Comparison of ENCODE assay signal across 17 cellular contexts in genomic region chr1:183995322-183996035, GRCh38. TPM values are rescaled to one million over a fixed set of nuclear protein-coding genes. Genes with fewer than 3 reads are reported as not detected.
A peak's percentile ranks its signal among the peaks of the same experiment; 100 is the strongest.
DNase-seq lines count a peak whose midpoint lies in the region; ATAC-seq and TF ChIP-seq lines count a peak whose summit lies in the region.
"Had no signal": no experiment of that assay in that cellular context is flagged by ENCODE, and none has a peak within 500 bp of the region (broad histone marks: within the 10 kb centered on the region; RNA-seq: fewer than 3 reads in every experiment).

No MANE protein-coding gene starts in this region.

- H3K4me3 ChIP-seq in right atrium auricular region (no peak overlapping the region), upper lobe of left lung (no peak overlapping the region), vagina (no peak overlapping the region), MM.1S (ENCODE audit: low read length) (no peak overlapping the region)
- H3K4me3 ChIP-seq: esophagus muscularis mucosa had no signal

- H2AFZ ChIP-seq in MM.1S (ENCODE audit: low read length): no peak overlapping the region

- 56 to 61% methylated on average over 9 of the region's 9 CpGs for WGBS in upper lobe of left lung, 2 donors

- no peaks in the 10 kb centered on the region for H4K20me1 ChIP-seq in MM.1S (ENCODE audit: insufficient read depth, low read length)

- H3K9me2 ChIP-seq in MM.1S (replicated peaks; ENCODE audit: insufficient read depth, low read length): peaks cover 3% of the 10 kb centered on the region; the same call in 1 of the 2 replicates
- H3K9me2 ChIP-seq: SK-N-SH had no signal

- H3K79me2 ChIP-seq in MM.1S (ENCODE audit: low read length): no peaks in the 10 kb centered on the region

- H3K27ac ChIP-seq in right atrium auricular region (peak overlapping the region in 1 of 2 donors; percentile 34), upper lobe of left lung (no peak overlapping the region), vagina (no peak overlapping the region), MM.1S (ENCODE audit: low read length) (no peak overlapping the region)
- H3K27ac ChIP-seq: C4-2B, esophagus muscularis mucosa had no signal

- ATAC-seq in Right ventricle myocardium superior (ENCODE audit: poor library complexity) (peak; percentile 71), upper lobe of left lung (ENCODE audit: low FRiP score in 2 of 2) (peak in 1 of 2 donors; percentile 48)
- ATAC-seq: activated naive CD8-positive, alpha-beta T cell treated with anti-CD3 and anti-CD28 coated beads, Interleukin-2, amount 50 U/mL, for 24 hours had no signal

- DNase-seq in Right ventricle myocardium superior (peak; percentile 63), right atrium auricular region (ENCODE audit: low spot score) (no peak), fibroblast of gingiva (ENCODE audit: low read depth) (peak; percentile 14), islet precursor cell (peak; percentile 67), upper lobe of left lung (peak; percentile 35 to 58), vagina (ENCODE audit: extremely low spot score in 2 of 2) (no peak), MM.1S (no peak)
- DNase-seq in activated CD8-positive, alpha-beta memory T cell treated with anti-CD3 and anti-CD28 coated beads for 24 hours: no peak
- DNase-seq: activated CD4-positive, alpha-beta T cell treated with anti-CD3 and anti-CD28 coated beads, Interleukin-2, amount 50 U/mL, for 48 hours; activated naive CD8-positive, alpha-beta T cell treated with anti-CD3 and anti-CD28 coated beads, Interleukin-2, amount 50 U/mL, for 24 hours; DMS79; midbrain; NCI-H446 treated with DMSO at 0.1 percent for 48 hours; SK-N-SH; stimulated activated CD4-positive, alpha-beta T cell treated with anti-CD3 and anti-CD28 coated beads, Interleukin-12 subunit alpha, Interleukin-12 subunit beta, amount 100 ng/mL, for 4 hours had no signal

- H3K9me3 ChIP-seq in right atrium auricular region (no peaks in the 10 kb centered on the region), upper lobe of left lung (no peaks in the 10 kb centered on the region), vagina (no peaks in the 10 kb centered on the region), MM.1S (replicated peaks; ENCODE audit: insufficient read depth, low read length) (no peaks in the 10 kb centered on the region)
- H3K9me3 ChIP-seq: esophagus muscularis mucosa, SK-N-SH had no signal

- intact Hi-C loops in Right ventricle myocardium superior (cut with DNase I) (no loop called here), vagina (cut with DNase I) (no loop called here)

- H3K4me1 ChIP-seq in right atrium auricular region (peaks cover 0 to 16% of the 10 kb centered on the region in 2 donors), upper lobe of left lung (peaks cover 0 to 8% (median 4%) of the 10 kb centered on the region in 4 donors), vagina (no peaks in the 10 kb centered on the region), MM.1S (ENCODE audit: low read length) (no peaks in the 10 kb centered on the region)

- no peaks in the 10 kb centered on the region for H3K36me3 ChIP-seq in right atrium auricular region
- H3K36me3 ChIP-seq in upper lobe of left lung: no peaks in the 10 kb centered on the region
- no peaks in the 10 kb centered on the region for H3K36me3 ChIP-seq in vagina
- no peaks in the 10 kb centered on the region for H3K36me3 ChIP-seq in MM.1S (replicated peaks; ENCODE audit: insufficient read depth, low read length)
- H3K36me3 ChIP-seq: esophagus muscularis mucosa had no signal

- H3K27me3 ChIP-seq in right atrium auricular region (no peaks in the 10 kb centered on the region), upper lobe of left lung (no peaks in the 10 kb centered on the region), vagina (no peaks in the 10 kb centered on the region), MM.1S (replicated peaks; ENCODE audit: insufficient read depth, low read length) (no peaks in the 10 kb centered on the region)
- H3K27me3 ChIP-seq: esophagus muscularis mucosa had no signal

- TF ChIP-seq EP300 in upper lobe of left lung (IDR thresholded peaks at IDR 0.05): no peak

- H3F3A ChIP-seq in MM.1S (ENCODE audit: insufficient read depth, low read length): no peaks in the 10 kb centered on the region

- no peak overlapping the region for H3K9ac ChIP-seq in MM.1S (ENCODE audit: low read length)
- H3K9ac ChIP-seq: SK-N-SH had no signal

- TF ChIP-seq POLR2A in upper lobe of left lung (IDR thresholded peaks at IDR 0.05) (no peak), vagina (IDR thresholded peaks at IDR 0.05) (no peak)

- TF ChIP-seq CTCF in right atrium auricular region (IDR thresholded peaks at IDR 0.05): no peak
- no peak for TF ChIP-seq CTCF in upper lobe of left lung (IDR thresholded peaks at IDR 0.05)
- no peak for TF ChIP-seq CTCF in vagina (IDR thresholded peaks at IDR 0.05)
- no peak for TF ChIP-seq CTCF in MM.1S (IDR thresholded peaks at IDR 0.05; ENCODE audit: low read length)

- no peak overlapping the region for H3K4me2 ChIP-seq in MM.1S (ENCODE audit: low read depth, low read length)
- H3K4me2 ChIP-seq: SK-N-SH had no signal

RNA-seq across cellular contexts. Expression of gene COLGALT2, which starts 42.0 kb away (rescaled TPM):
- total RNA-seq in Right ventricle myocardium superior: 2.8 TPM
- total RNA-seq in right atrium auricular region: 1 to 10 TPM; 4.2 to 4.9 TPM
- total RNA-seq in upper lobe of left lung: 1 to 10 TPM; 1.0 to 4.1 (median 2.9) TPM
- 2.2 TPM for total RNA-seq in vagina

RNA-seq across cellular contexts. Expression of gene TSEN15, which starts 56.1 kb away (rescaled TPM):
- total RNA-seq in Right ventricle myocardium superior (25.0 TPM), right atrium auricular region (10 to 100 TPM; 18.2 to 42.8 TPM), upper lobe of left lung (10 to 100 TPM; 25.0 to 39.9 (median 27.3) TPM), vagina (18.4 TPM)

Comparison
In these comparisons a context has a peak if more than half of its experiments do, and no peak if none do; other contexts are left out.
1. DNase-seq: peak in Right ventricle myocardium superior (single experiment), fibroblast of gingiva (single experiment), islet precursor cell (single experiment) and upper lobe of left lung (2 of 2); none in right atrium auricular region (single experiment), vagina (0 of 2), activated CD8-positive, alpha-beta memory T cell treated with anti-CD3 and anti-CD28 coated beads for 24 hours (single experiment) and MM.1S (single experiment).